15 cellular contexts compared by ENCODE assay signal in the genomic region with DNA sequence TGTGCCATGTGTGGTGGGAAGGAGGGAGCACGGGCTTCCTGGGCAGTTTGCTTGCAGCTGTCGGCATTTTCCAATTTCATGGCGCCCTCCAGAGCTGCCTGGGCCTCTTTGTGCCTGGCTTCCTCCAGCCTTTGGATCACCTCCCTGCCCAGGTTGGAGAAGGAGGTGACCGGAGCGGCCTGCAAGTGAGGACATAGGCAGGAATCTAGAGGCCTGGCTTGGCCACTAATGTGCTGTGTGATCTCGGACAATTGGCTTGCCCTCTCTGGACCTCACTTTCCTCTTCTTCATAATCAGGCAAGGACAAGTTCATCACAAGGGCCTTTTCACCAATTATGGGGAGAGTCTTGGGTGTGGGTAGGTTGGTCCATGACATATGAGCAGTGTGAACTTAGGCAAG.
DNase-seq lines count a peak whose midpoint lies in the region; ATAC-seq and TF ChIP-seq lines count a peak whose summit lies in the region.
"Had no signal": no experiment of that assay in that cellular context is flagged by ENCODE, and none has a peak within 500 bp of the region (broad histone marks: within the 10 kb centered on the region; RNA-seq: fewer than 3 reads in every experiment).

No MANE protein-coding gene starts in this region.

- peak; percentile 5 for DNase-seq in activated CD8-positive, alpha-beta T cell treated with anti-CD3 and anti-CD28 coated beads, Interleukin-2, amount 10 ng/mL, durations not matched to agents 7 days and 5 days
- no peak for DNase-seq in activated CD8-positive, alpha-beta T cell treated with anti-CD3 and anti-CD28 coated beads for 36 hours
- DNase-seq in SJCRH30 (peak; percentile 32 to 58), osteocyte (ENCODE audit: extremely low spot score, unreplicated experiment) (peak; percentile 71), type B pancreatic cell (ENCODE audit: extremely low spot score, unreplicated experiment) (peak; percentile 45), superior temporal gyrus (ENCODE audit: extremely low spot score) (no peak), epidermal melanocyte (ENCODE audit: insufficient read length, low spot score) (no peak)
- DNase-seq: 8988T; CD4-positive, alpha-beta memory T cell; DMS79 treated with DMSO at 0.1 percent for 48 hours; GF-D8; H9 had no signal

- POLR2A ChIA-PET in activated CD8-positive, alpha-beta T cell treated with anti-CD3 and anti-CD28 coated beads, Interleukin-2, amount 10 ng/mL, durations not matched to agents 7 days and 5 days (lab: Charles Lee), result no interaction called here
- POLR2A ChIA-PET in activated CD8-positive, alpha-beta T cell treated with anti-CD3 and anti-CD28 coated beads for 36 hours (lab: Charles Lee), result no interaction called here

- no peaks in the 10 kb centered on the region for H3K36me3 ChIP-seq in SJCRH30
- H3K36me3 ChIP-seq: BLaER1 had no signal

- H3K27me3 ChIP-seq in SJCRH30, result no peaks in the 10 kb centered on the region
- H3K27me3 ChIP-seq: BLaER1 had no signal

- H3K4me3 ChIP-seq in SJCRH30, result no peak overlapping the region
- H3K4me3 ChIP-seq: BLaER1 had no signal

- peaks cover 8% of the 10 kb centered on the region for H3K9me3 Mint-ChIP-seq in activated CD8-positive, alpha-beta T cell treated with anti-CD3 and anti-CD28 coated beads, Interleukin-2, amount 10 ng/mL, durations not matched to agents 7 days and 5 days (ENCODE audit: insufficient read depth)
- H3K9me3 Mint-ChIP-seq in activated CD8-positive, alpha-beta T cell treated with anti-CD3 and anti-CD28 coated beads for 36 hours, result peaks cover 17% of the 10 kb centered on the region
- H3K9me3 Mint-ChIP-seq in osteocyte (ENCODE audit: unreplicated experiment) (peaks cover 9% of the 10 kb centered on the region), type B pancreatic cell (peaks cover 6% of the 10 kb centered on the region)

- CTCF ChIA-PET in activated CD8-positive, alpha-beta T cell treated with anti-CD3 and anti-CD28 coated beads, Interleukin-2, amount 10 ng/mL, durations not matched to agents 7 days and 5 days (lab: Charles Lee), result no interaction called here
- CTCF ChIA-PET in activated CD8-positive, alpha-beta T cell treated with anti-CD3 and anti-CD28 coated beads for 36 hours (lab: Charles Lee), result no interaction called here

- no peak for TF ChIP-seq CTCF in activated CD8-positive, alpha-beta T cell treated with anti-CD3 and anti-CD28 coated beads for 36 hours (IDR thresholded peaks at IDR 0.05)
- TF ChIP-seq CTCF in osteocyte (IDR thresholded peaks at IDR 0.05) (no peak), type B pancreatic cell (conservative IDR thresholded peaks at IDR 0.05) (no peak)

- no peak for ATAC-seq in activated CD8-positive, alpha-beta T cell treated with anti-CD3 and anti-CD28 coated beads, Interleukin-2, amount 10 ng/mL, durations not matched to agents 7 days and 5 days
- no peak for ATAC-seq in activated CD8-positive, alpha-beta T cell treated with anti-CD3 and anti-CD28 coated beads for 36 hours
- ATAC-seq in HG03442 (IDR thresholded peaks at IDR 0.05; ENCODE audit: unreplicated experiment), result no peak

- intact Hi-C loops in activated CD8-positive, alpha-beta T cell treated with anti-CD3 and anti-CD28 coated beads for 36 hours (cut with micrococcal nuclease), result no loop called here

- H3K27ac ChIP-seq in SJCRH30, result no peak overlapping the region
- H3K27ac ChIP-seq: BLaER1 had no signal

- H3K27me3 Mint-ChIP-seq in activated CD8-positive, alpha-beta T cell treated with anti-CD3 and anti-CD28 coated beads, Interleukin-2, amount 10 ng/mL, durations not matched to agents 7 days and 5 days (ENCODE audit: low read depth), result no peaks in the 10 kb centered on the region
- H3K27me3 Mint-ChIP-seq in activated CD8-positive, alpha-beta T cell treated with anti-CD3 and anti-CD28 coated beads for 36 hours, result peaks cover 2% of the 10 kb centered on the region
- H3K27me3 Mint-ChIP-seq in osteocyte (ENCODE audit: unreplicated experiment) (no peaks in the 10 kb centered on the region), type B pancreatic cell (peaks cover 25% of the 10 kb centered on the region)

- no peak overlapping the region for H3K4me3 Mint-ChIP-seq in activated CD8-positive, alpha-beta T cell treated with anti-CD3 and anti-CD28 coated beads, Interleukin-2, amount 10 ng/mL, durations not matched to agents 7 days and 5 days
- no peak overlapping the region for H3K4me3 Mint-ChIP-seq in activated CD8-positive, alpha-beta T cell treated with anti-CD3 and anti-CD28 coated beads for 36 hours
- no peak overlapping the region for H3K4me3 Mint-ChIP-seq in osteocyte (ENCODE audit: unreplicated experiment)
- H3K4me3 Mint-ChIP-seq in type B pancreatic cell, result no peak overlapping the region
- H3K4me3 Mint-ChIP-seq: CD14-positive monocyte; CD4-positive, alpha-beta memory T cell; H9 had no signal

- no peaks in the 10 kb centered on the region for H3K4me1 ChIP-seq in SJCRH30
- H3K4me1 ChIP-seq: BLaER1 had no signal

- H3K4me1 Mint-ChIP-seq in activated CD8-positive, alpha-beta T cell treated with anti-CD3 and anti-CD28 coated beads, Interleukin-2, amount 10 ng/mL, durations not matched to agents 7 days and 5 days (ENCODE audit: low read depth), result no peaks in the 10 kb centered on the region
- no peaks in the 10 kb centered on the region for H3K4me1 Mint-ChIP-seq in activated CD8-positive, alpha-beta T cell treated with anti-CD3 and anti-CD28 coated beads for 36 hours (ENCODE audit: low read depth)
- H3K4me1 Mint-ChIP-seq in osteocyte (ENCODE audit: unreplicated experiment) (no peaks in the 10 kb centered on the region), type B pancreatic cell (ENCODE audit: unreplicated experiment) (peaks cover 4% of the 10 kb centered on the region)
- H3K4me1 Mint-ChIP-seq: CD14-positive monocyte, H9 had no signal

- no peak overlapping the region for H3K27ac Mint-ChIP-seq in activated CD8-positive, alpha-beta T cell treated with anti-CD3 and anti-CD28 coated beads, Interleukin-2, amount 10 ng/mL, durations not matched to agents 7 days and 5 days
- H3K27ac Mint-ChIP-seq in activated CD8-positive, alpha-beta T cell treated with anti-CD3 and anti-CD28 coated beads for 36 hours, result no peak overlapping the region
- H3K27ac Mint-ChIP-seq in osteocyte (ENCODE audit: unreplicated experiment), result no peak overlapping the region
- no peak overlapping the region for H3K27ac Mint-ChIP-seq in type B pancreatic cell
- H3K27ac Mint-ChIP-seq: CD14-positive monocyte; CD4-positive, alpha-beta memory T cell; H9 had no signal

- H3K9me3 ChIP-seq in SJCRH30 (replicated peaks), result peaks cover 5% of the 10 kb centered on the region; the same call in 1 of the 2 replicates

- no peaks in the 10 kb centered on the region for H3K36me3 Mint-ChIP-seq in activated CD8-positive, alpha-beta T cell treated with anti-CD3 and anti-CD28 coated beads, Interleukin-2, amount 10 ng/mL, durations not matched to agents 7 days and 5 days (ENCODE audit: low read depth)
- peaks cover 2% of the 10 kb centered on the region for H3K36me3 Mint-ChIP-seq in activated CD8-positive, alpha-beta T cell treated with anti-CD3 and anti-CD28 coated beads for 36 hours (ENCODE audit: low read depth)
- no peaks in the 10 kb centered on the region for H3K36me3 Mint-ChIP-seq in osteocyte (ENCODE audit: unreplicated experiment)
- no peaks in the 10 kb centered on the region for H3K36me3 Mint-ChIP-seq in type B pancreatic cell
- H3K36me3 Mint-ChIP-seq: CD14-positive monocyte had no signal

Comparison
In these comparisons a context has a peak if more than half of its experiments do, and no peak if none do; other contexts are left out.
1. DNase-seq: peak in activated CD8-positive, alpha-beta T cell treated with anti-CD3 and anti-CD28 coated beads, Interleukin-2, amount 10 ng/mL, durations not matched to agents 7 days and 5 days (single experiment), SJCRH30 (2 of 2), osteocyte (single experiment) and type B pancreatic cell (single experiment); none in activated CD8-positive, alpha-beta T cell treated with anti-CD3 and anti-CD28 coated beads for 36 hours (single experiment), superior temporal gyrus (single experiment) and epidermal melanocyte (single experiment).